Comparison of ENCODE assay signal across 23 cellular contexts in genomic region chr5:128464596-128464995, GRCh38.
DNase-seq lines count a peak whose midpoint lies in the region; ATAC-seq, FAIRE-seq and TF ChIP-seq lines count a peak whose summit lies in the region.
"Had no signal": no experiment of that assay in that cellular context is flagged by ENCODE, and none has a peak within 500 bp of the region (broad histone marks: within the 10 kb centered on the region; RNA-seq: fewer than 3 reads in every experiment).

No MANE protein-coding gene starts in this region.

- H3K9ac ChIP-seq in kidney (ENCODE audit: low read length in 2 of 2), result no peak overlapping the region

- H3K4me3 ChIP-seq in AG09309 (ENCODE audit: control insufficient read depth, low read depth, low read length) (no peak overlapping the region), kidney (ENCODE audit: low read length in 2 of 2) (no peak overlapping the region)
- H3K4me3 ChIP-seq: SJCRH30 had no signal

- H3K27ac ChIP-seq in kidney (ENCODE audit: low read depth in 2 of 2, low read length in 2 of 2), result no peak overlapping the region
- no peak overlapping the region for H3K27ac ChIP-seq in CD4-positive, alpha-beta T cell (ENCODE audit: low read depth, low read length)
- H3K27ac ChIP-seq: SJCRH30 had no signal

- no peaks in the 10 kb centered on the region for H3K27me3 Mint-ChIP-seq in CD4-positive, alpha-beta T cell
- H3K27me3 Mint-ChIP-seq: B cell; CD4-positive, alpha-beta memory T cell; IgD-negative memory B cell had no signal

- no peaks in the 10 kb centered on the region for H3K9me3 ChIP-seq in kidney (ENCODE audit: control insufficient read depth in 1 of 2, low read length in 2 of 2)
- H3K9me3 ChIP-seq in CD4-positive, alpha-beta T cell (ENCODE audit: control insufficient read depth, low read length), result no peaks in the 10 kb centered on the region
- H3K9me3 ChIP-seq: SJCRH30 had no signal

- POLR2A ChIA-PET in CD4-positive, alpha-beta T cell (lab: Charles Lee), result no interaction called here

- intact Hi-C loops in kidney (cut with DNase I), result no loop called here
- intact Hi-C loops in CD4-positive, alpha-beta T cell (cut with DNase I, micrococcal nuclease), result no loop called here

- CTCF ChIA-PET in CD4-positive, alpha-beta T cell (lab: Charles Lee), result no interaction called here

- DNase-seq in AG09309 (ENCODE audit: low read depth) (peak; percentile 3), GM03348 (ENCODE audit: low spot score) (peak; percentile 23), kidney (peak; percentile 51), NCI-H2227 (lab: John Stamatoyannopoulos, UW; ENCODE audit: unreplicated experiment) (no peak)
- no peak for DNase-seq in CD4-positive, alpha-beta T cell
- DNase-seq: ACHN; Calu3; CD4-positive, alpha-beta memory T cell; DMS53; H7; Kasumi-1; NCI-H1105; NCI-H1694 treated with DMSO at 0.1 percent for 48 hours; NCI-H345; NCI-H526 treated with DMSO at 0.1 percent for 48 hours; OCI-M1; RPMI8226; SJCRH30 had no signal

- peaks cover 5% of the 10 kb centered on the region for H3K9me3 Mint-ChIP-seq in CD4-positive, alpha-beta T cell

- no peaks in the 10 kb centered on the region for H3K4me1 Mint-ChIP-seq in CD4-positive, alpha-beta T cell (ENCODE audit: low read depth)
- H3K4me1 Mint-ChIP-seq: B cell; CD4-positive, alpha-beta memory T cell; IgD-negative memory B cell had no signal

- H3K36me3 Mint-ChIP-seq in CD4-positive, alpha-beta T cell (ENCODE audit: low read depth), result no peaks in the 10 kb centered on the region
- H3K36me3 Mint-ChIP-seq: CD4-positive, alpha-beta memory T cell; IgD-negative memory B cell had no signal

- no peak overlapping the region for H3K27ac Mint-ChIP-seq in CD4-positive, alpha-beta T cell
- H3K27ac Mint-ChIP-seq: B cell; CD4-positive, alpha-beta memory T cell; IgD-negative memory B cell had no signal

- H3K4me3 Mint-ChIP-seq in CD4-positive, alpha-beta T cell, result no peak overlapping the region
- H3K4me3 Mint-ChIP-seq: B cell; CD4-positive, alpha-beta memory T cell; IgD-negative memory B cell had no signal

- TF ChIP-seq CTCF in AG09309 (IDR thresholded peaks at IDR 0.05; ENCODE audit: control insufficient read depth, insufficient read depth, low read depth, low read length, missing control alignments) (no peak), kidney (IDR thresholded peaks at IDR 0.05; ENCODE audit: borderline replicate concordance, extremely low read depth, insufficient read depth) (no peak)
- no peak for TF ChIP-seq CTCF in CD4-positive, alpha-beta T cell (IDR thresholded peaks at IDR 0.05)

- FAIRE-seq in kidney (lab: Jason Lieb, UNC), result no peak
- FAIRE-seq: HTR-8/SVneo had no signal

- H3K4me1 ChIP-seq in kidney (ENCODE audit: control insufficient read depth in 1 of 2, insufficient read depth in 1 of 2, low read depth in 1 of 2, low read length in 2 of 2), result no peaks in the 10 kb centered on the region

- H3K36me3 ChIP-seq in kidney (ENCODE audit: control insufficient read depth in 1 of 2, insufficient read depth in 2 of 2, low read length in 2 of 2), result no peaks in the 10 kb centered on the region
- H3K36me3 ChIP-seq: SJCRH30 had no signal

- ATAC-seq in esophagus mucosa (peak; percentile 20), HG03457 (IDR thresholded peaks at IDR 0.05; ENCODE audit: unreplicated experiment) (no peak)
- ATAC-seq in CD4-positive, alpha-beta T cell (ENCODE audit: poor library complexity), result no peak

- H3K27me3 ChIP-seq in CD4-positive, alpha-beta T cell (ENCODE audit: control insufficient read depth, insufficient read depth, low read length), result no peaks in the 10 kb centered on the region
- H3K27me3 ChIP-seq: SJCRH30 had no signal

Comparison
In these comparisons a context has a peak if more than half of its experiments do, and no peak if none do; other contexts are left out.
1. DNase-seq: peak in AG09309 (single experiment), GM03348 (single experiment) and kidney (single experiment); none in NCI-H2227 (single experiment) and CD4-positive, alpha-beta T cell (0 of 10).